ENCODE assay signal across 1 cellular context in genomic region chr3:48661501-48662139, GRCh38.
A peak's percentile ranks its signal among the peaks of the same experiment; 100 is the strongest.
TF ChIP-seq lines count a peak whose summit lies in the region.

No MANE protein-coding gene starts in this region.

TF ChIP-seq in K562, 482 proteins besides CTCF, POLR2A, EP300 and RAD21 (continued from another document):
- TF ChIP-seq NR0B1 (IDR thresholded peaks at IDR 0.05; ENCODE audit: partially characterized antibody): no peak
- no peak for TF ChIP-seq NFIX (CRISPR knock-in tag; IDR thresholded peaks at IDR 0.05; ENCODE audit: low read depth)
- no peak for TF ChIP-seq SUPT5H (IDR thresholded peaks at IDR 0.05)
- TF ChIP-seq POLR2G (IDR thresholded peaks at IDR 0.05; ENCODE audit: low read depth, low read length): peak; percentile 41; the same call in 1 of the 2 replicates
- no peak for TF ChIP-seq IRF9 (tag; IDR thresholded peaks at IDR 0.05)
- peak; percentile 81; the same call in 1 of the 2 replicates for TF ChIP-seq SREBF1 (IDR thresholded peaks at IDR 0.05; ENCODE audit: borderline replicate concordance, low read depth, low read length)
- no peak for TF ChIP-seq FOXO4 (CRISPR knock-in tag; IDR thresholded peaks at IDR 0.05)
- TF ChIP-seq ZNF146 (CRISPR knock-in tag; IDR thresholded peaks at IDR 0.05; ENCODE audit: unreplicated experiment): peak; percentile 91
- no peak for TF ChIP-seq MBD2 (IDR thresholded peaks at IDR 0.05; ENCODE audit: borderline replicate concordance, low read depth)
- no peak for TF ChIP-seq CGGBP1 (CRISPR knock-in tag; IDR thresholded peaks at IDR 0.05)
- TF ChIP-seq DDX20 (tag; IDR thresholded peaks at IDR 0.05; ENCODE audit: low read depth): no peak
- TF ChIP-seq KLF6 (CRISPR knock-in tag; IDR thresholded peaks at IDR 0.05; ENCODE audit: borderline replicate concordance): peak; percentile 62; the same call in 1 of the 2 replicates
- no peak for TF ChIP-seq SNRNP70 (optimal IDR thresholded peaks at IDR 0.05; ENCODE audit: low read depth, low read length)
- no peak; the same call in 1 of the 2 replicates for TF ChIP-seq GABPA (tag; conservative IDR thresholded peaks at IDR 0.05; ENCODE audit: low read depth)
- TF ChIP-seq ZNF551 (CRISPR knock-in tag; IDR thresholded peaks at IDR 0.05): no peak
- no peak for TF ChIP-seq ZNF174 (CRISPR knock-in tag; IDR thresholded peaks at IDR 0.05)
- no peak for TF ChIP-seq ZNF398 (CRISPR knock-in tag; IDR thresholded peaks at IDR 0.05)
- TF ChIP-seq RBM22 (IDR thresholded peaks at IDR 0.05; ENCODE audit: low read depth, low read length, poor library complexity, severe bottlenecking): no peak
- TF ChIP-seq ZBTB33 (CRISPR knock-in tag; IDR thresholded peaks at IDR 0.05): peak; percentile 96
- 0 out of 2 replicates have a peak, but pooled peaks have one; percentile 29 for TF ChIP-seq MECOM (CRISPR knock-in tag; IDR thresholded peaks at IDR 0.05)
- peak in 1 of 2 experiments; percentile 97; a peak in 2 of 4 replicates for TF ChIP-seq SRF (CRISPR knock-in tag; IDR thresholded peaks at IDR 0.05)
- TF ChIP-seq HMG20B (CRISPR knock-in tag; IDR thresholded peaks at IDR 0.05): no peak
- no peak for TF ChIP-seq E2F3 (CRISPR knock-in tag; IDR thresholded peaks at IDR 0.05)
- no peak for TF ChIP-seq HMBOX1 (IDR thresholded peaks at IDR 0.05)
- peak; percentile 90 for TF ChIP-seq NKRF (IDR thresholded peaks at IDR 0.05; ENCODE audit: borderline replicate concordance)
- peak in 1 of 3 experiments; percentile 81; a peak in 2 of 6 replicates for TF ChIP-seq ZBTB11 (CRISPR knock-in tag; IDR thresholded peaks at IDR 0.05)
- 0 out of 2 replicates have a peak, but pooled peaks have one; percentile 64 for TF ChIP-seq XRCC5 (IDR thresholded peaks at IDR 0.05; ENCODE audit: low read depth, low read length)
- TF ChIP-seq BMI1 (IDR thresholded peaks at IDR 0.05; ENCODE audit: low read length): no peak
- no peak for TF ChIP-seq NFRKB (IDR thresholded peaks at IDR 0.05; ENCODE audit: low read depth)
- TF ChIP-seq RBFOX2 (IDR thresholded peaks at IDR 0.05; ENCODE audit: low read depth, low read length): no peak
- TF ChIP-seq PYGO2 (tag; IDR thresholded peaks at IDR 0.05): no peak
- no peak for TF ChIP-seq DPF2 (IDR thresholded peaks at IDR 0.05)
